ENCODE assay signal across 1 cellular context in genomic region chr5:16707869-16708192, GRCh38.
TF ChIP-seq lines count a peak whose summit lies in the region.

No MANE protein-coding gene starts in this region.

TF ChIP-seq in HepG2, 621 proteins besides CTCF, POLR2A, EP300 and RAD21 (continued from another document):
- no peak for TF ChIP-seq HNF1A (IDR thresholded peaks at IDR 0.05; ENCODE audit: low read depth)
- TF ChIP-seq HNF1A (CRISPR knock-in tag; IDR thresholded peaks at IDR 0.05; ENCODE audit: borderline replicate concordance), result no peak
- no peak for TF ChIP-seq PRDM4 (CRISPR knock-in tag; IDR thresholded peaks at IDR 0.05; ENCODE audit: borderline replicate concordance)
- no peak for TF ChIP-seq ZNF510 (CRISPR knock-in tag; IDR thresholded peaks at IDR 0.05; ENCODE audit: low read depth)
- TF ChIP-seq ZNF44 (CRISPR knock-in tag; IDR thresholded peaks at IDR 0.05), result no peak
- no peak for TF ChIP-seq PHF8 (CRISPR knock-in tag; IDR thresholded peaks at IDR 0.05)
- no peak for TF ChIP-seq ZSCAN29 (CRISPR knock-in tag; conservative IDR thresholded peaks at IDR 0.05)
- no peak for TF ChIP-seq XRCC5 (optimal IDR thresholded peaks at IDR 0.05; ENCODE audit: low read length)
- TF ChIP-seq ZNF264 (CRISPR knock-in tag; IDR thresholded peaks at IDR 0.05), result no peak
- no peak for TF ChIP-seq HNRNPL (IDR thresholded peaks at IDR 0.05; ENCODE audit: low read depth, low read length)
- TF ChIP-seq NPAS2 (CRISPR knock-in tag; IDR thresholded peaks at IDR 0.05; ENCODE audit: borderline replicate concordance), result no peak
